15 cellular contexts compared by ENCODE assay signal in genomic region chr7:93119191-93119905, GRCh38. TPM values are rescaled to one million over a fixed set of nuclear protein-coding genes. Genes with fewer than 3 reads are reported as not detected.
A peak's percentile ranks its signal among the peaks of the same experiment; 100 is the strongest.
DNase-seq lines count a peak whose midpoint lies in the region; ATAC-seq, FAIRE-seq and TF ChIP-seq lines count a peak whose summit lies in the region.
"Had no signal": no experiment of that assay in that cellular context is flagged by ENCODE, and none has a peak within 500 bp of the region (broad histone marks: within the 10 kb centered on the region; RNA-seq: fewer than 3 reads in every experiment).

No MANE protein-coding gene starts in this region.

- ATAC-seq in A549 (peak; percentile 26 to 39; a peak in 3 of 6 replicates), WTC11 (peak; percentile 71), HG03565 (IDR thresholded peaks at IDR 0.05; ENCODE audit: unreplicated experiment) (no peak)

- no peaks in the 10 kb centered on the region for H3K27me3 ChIP-seq in left ventricle myocardium inferior (ENCODE audit: low read depth)
- H3K27me3 ChIP-seq: BE2C, tibial artery had no signal

- CTCF ChIA-PET in A549 (lab: Yijun Ruan, JAX): interaction anchor here (0.6 kb wide), 1 partner anchor 69 kb away, joined by 3 read pairs; no protein-coding TSS in a partner anchor
- CTCF ChIA-PET in WTC11 (lab: Charles Lee): no interaction called here

- H3K4me3 ChIP-seq in A549 (no peak overlapping the region), foreskin fibroblast (ENCODE audit: low read depth in 1 of 2, low read length in 2 of 2) (no peak overlapping the region), left ventricle myocardium inferior (no peak overlapping the region)
- H3K4me3 ChIP-seq: tibial artery had no signal

- H3K27ac ChIP-seq in A549 (peak overlapping the region; percentile 12 to 63; a peak in 5 of 6 replicates), left ventricle myocardium inferior (replicated peaks) (no peak overlapping the region)

- TF ChIP-seq RAD21 in A549 (conservative IDR thresholded peaks at IDR 0.05 in 1 of 2, IDR thresholded peaks at IDR 0.05 in 1 of 2): no peak

- no peak for TF ChIP-seq POLR2A in A549 (IDR thresholded peaks at IDR 0.05; ENCODE audit: low read length)

- peaks cover 2% of the 10 kb centered on the region; the same call in 1 of the 2 replicates for H3K27me3 Mint-ChIP-seq in WTC11 (ENCODE audit: low read depth)
- H3K27me3 Mint-ChIP-seq: IgD-negative memory B cell had no signal

- TF ChIP-seq EP300 in A549 (IDR thresholded peaks at IDR 0.05): no peak

- DNase-seq in A549 (ENCODE audit: low read depth in 1 of 2, low spot score in 1 of 2) (peak in 1 of 2 experiments; percentile 22), GM04504 (ENCODE audit: low read depth) (peak; percentile 34), WTC11 (ENCODE audit: low spot score) (no peak), foreskin fibroblast (peak; percentile 10 to 34), SW480 (ENCODE audit: low spot score) (no peak), left ventricle myocardium inferior (no peak)
- DNase-seq in activated T-cell treated with anti-CD3 and anti-CD28 coated beads, Interleukin-2, amount 50 U/mL, for 48 hours: no peak
- DNase-seq: activated naive CD4-positive, alpha-beta T cell treated with Interleukin-2 at 50 U/mL for 16 hours; BE2C; effector memory CD4-positive, alpha-beta T cell; NCI-H2107; SHP77; tibial artery had no signal

- intact Hi-C loops in left ventricle myocardium inferior (cut with micrococcal nuclease): no loop called here

- FAIRE-seq in A549 (lab: Jason Lieb, UNC): no peak

- peaks cover 16% of the 10 kb centered on the region for H3K36me3 ChIP-seq in left ventricle myocardium inferior
- H3K36me3 ChIP-seq: BE2C had no signal

- H3K9me3 ChIP-seq in A549 (no peaks in the 10 kb centered on the region), left ventricle myocardium inferior (replicated peaks) (peaks cover 53% of the 10 kb centered on the region)
- H3K9me3 ChIP-seq: BE2C had no signal

- peaks cover 31% of the 10 kb centered on the region for H3K9me3 Mint-ChIP-seq in WTC11

- no peak overlapping the region for H3K4me3 Mint-ChIP-seq in WTC11

- WGBS in A549 (ENCODE audit: missing lambda C conversion rate): 38% methylated on average over 4 of the region's 4 CpGs

- no peaks in the 10 kb centered on the region for H3K36me3 Mint-ChIP-seq in WTC11

- TF ChIP-seq CTCF in A549 (IDR thresholded peaks at IDR 0.05) (no peak), WTC11 (IDR thresholded peaks at IDR 0.05) (no peak), foreskin fibroblast (IDR thresholded peaks at IDR 0.05; ENCODE audit: low read depth, low read length) (no peak), left ventricle myocardium inferior (IDR thresholded peaks at IDR 0.05; ENCODE audit: borderline replicate concordance) (no peak)

- H3K4me1 Mint-ChIP-seq in WTC11: peaks cover 7% of the 10 kb centered on the region; the same call in 1 of the 2 replicates

- H3K4me2 ChIP-seq in A549: peak overlapping the region; percentile 70

- peaks cover 35% of the 10 kb centered on the region for H3K4me1 ChIP-seq in A549
- peaks cover 26% of the 10 kb centered on the region for H3K4me1 ChIP-seq in left ventricle myocardium inferior
- H3K4me1 ChIP-seq: BE2C had no signal

- POLR2A ChIA-PET in A549 (lab: Yijun Ruan, JAX): no interaction called here
- POLR2A ChIA-PET in WTC11 (lab: Charles Lee): no interaction called here

- no peak overlapping the region for H3K27ac Mint-ChIP-seq in WTC11

TF ChIP-seq in A549, 52 proteins besides CTCF, POLR2A, EP300 and RAD21:
- TF ChIP-seq HMGXB4 (CRISPR knock-in tag; IDR thresholded peaks at IDR 0.05; ENCODE audit: borderline replicate concordance) (no peak), HEYL (CRISPR knock-in tag; IDR thresholded peaks at IDR 0.05) (no peak), PHF8 (IDR thresholded peaks at IDR 0.05; ENCODE audit: borderline replicate concordance, low read depth) (no peak), CEBPB (IDR thresholded peaks at IDR 0.05) (no peak), MYC (IDR thresholded peaks at IDR 0.05; ENCODE audit: borderline replicate concordance, low read length) (no peak), SREBF2 (IDR thresholded peaks at IDR 0.05) (no peak)

TF ChIP-seq in WTC11, 78 proteins besides CTCF, POLR2A, EP300 and RAD21 (continues in another document):
- TF ChIP-seq ATF2 (CRISPR knock-in tag; IDR thresholded peaks at IDR 0.05; ENCODE audit: borderline replicate concordance, low read depth): no peak
- no peak for TF ChIP-seq ZNF138 (CRISPR knock-in tag; conservative IDR thresholded peaks at IDR 0.05)
- TF ChIP-seq ATF6 (CRISPR knock-in tag; IDR thresholded peaks at IDR 0.05): no peak
- TF ChIP-seq PRDM15 (CRISPR knock-in tag; IDR thresholded peaks at IDR 0.05): no peak
- no peak for TF ChIP-seq ZBTB21 (CRISPR knock-in tag; IDR thresholded peaks at IDR 0.05; ENCODE audit: borderline replicate concordance)

RNA-seq across cellular contexts. Expression of gene SAMD9, which starts 1.6 kb away (rescaled TPM):
- polyA plus RNA-seq in A549 (2011; rRNA removed) (4.1 and 5.6 TPM in 2 replicates), A549 (2017; fragmentation: RNase III; extraction: RNeasy Plus Mini Kit Qiagen cat#74134 plus additional on column Dnase treatment) (3.9 to 5.0 TPM (median 4.7 TPM) in 3 replicates)
- 0.25 and 0.32 TPM in 2 replicates for polyA plus RNA-seq in A549 (2012; cell fraction: cytosol; rRNA removed)
- 0.18 and 0.28 TPM in 2 replicates for polyA plus RNA-seq in A549 (2012; cell fraction: nucleus; rRNA removed)
- polyA minus RNA-seq in A549 (2011; rRNA and poly(A)+ RNA removed): 1.8 and 2.7 TPM in 2 replicates
- total RNA-seq in WTC11 (2021) (0.11 to 0.14 TPM (median 0.11 TPM) in 3 replicates), left ventricle myocardium inferior (2.8 TPM)

RNA-seq across cellular contexts. Expression of gene SAMD9L, which starts 28.8 kb away (rescaled TPM):
- polyA plus RNA-seq in A549 (2011; rRNA removed) (1.4 and 1.5 TPM in 2 replicates), A549 (2017; fragmentation: RNase III; extraction: RNeasy Plus Mini Kit Qiagen cat#74134 plus additional on column Dnase treatment) (0.44 to 0.70 TPM (median 0.56 TPM) in 3 replicates)
- 0.05 and 0.07 TPM in 2 replicates for polyA plus RNA-seq in A549 (2012; cell fraction: cytosol; rRNA removed)
- polyA plus RNA-seq in A549 (2012; cell fraction: nucleus; rRNA removed): 0.06 and 0.10 TPM in 2 replicates
- polyA minus RNA-seq in A549 (2011; rRNA and poly(A)+ RNA removed): 0.49 and 0.54 TPM in 2 replicates
- total RNA-seq in WTC11 (2021) (0.15 to 0.23 TPM (median 0.21 TPM) in 3 replicates), left ventricle myocardium inferior (3.7 TPM)

Comparison
In these comparisons a context has a peak if more than half of its experiments do, and no peak if none do; other contexts are left out.
1. DNase-seq: peak in GM04504 (single experiment) and foreskin fibroblast (2 of 2); none in WTC11 (single experiment), SW480 (single experiment), left ventricle myocardium inferior (single experiment) and activated T-cell treated with anti-CD3 and anti-CD28 coated beads, Interleukin-2, amount 50 U/mL, for 48 hours (0 of 2).